13 cellular contexts compared by ENCODE assay signal in the genomic region with DNA sequence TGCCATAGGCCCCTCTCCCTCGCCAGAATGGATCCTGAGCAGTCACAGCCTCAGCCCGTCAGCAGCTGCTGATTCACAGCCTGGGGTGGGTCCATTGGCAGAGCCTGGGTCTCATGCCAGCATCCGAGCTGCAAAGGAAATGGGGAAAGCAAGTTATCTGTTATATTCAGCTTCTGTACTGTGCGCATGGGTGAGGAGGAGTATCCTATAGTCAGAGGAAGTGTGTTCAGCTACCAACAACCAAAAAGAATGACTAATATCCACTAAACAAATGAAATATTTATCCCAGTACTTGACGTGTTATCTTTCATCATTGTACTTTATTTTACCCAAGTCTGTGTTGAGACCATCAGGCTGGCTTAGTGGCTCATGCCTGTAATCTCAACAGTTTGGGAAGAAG.
DNase-seq lines count a peak whose midpoint lies in the region; ATAC-seq and TF ChIP-seq lines count a peak whose summit lies in the region.
"Had no signal": no experiment of that assay in that cellular context is flagged by ENCODE, and none has a peak within 500 bp of the region (broad histone marks: within the 10 kb centered on the region; RNA-seq: fewer than 3 reads in every experiment).

No MANE protein-coding gene starts in this region.

- ATAC-seq in HG03521 (IDR thresholded peaks at IDR 0.05; ENCODE audit: unreplicated experiment): no peak
- ATAC-seq: effector memory CD8-positive, alpha-beta T cell had no signal

- no peaks in the 10 kb centered on the region for H3K36me3 ChIP-seq in BE2C

- no peaks in the 10 kb centered on the region for H3K27me3 ChIP-seq in BE2C

- DNase-seq in BE2C: peak; percentile 14
- DNase-seq in M059J (ENCODE audit: low read depth): peak; percentile 80
- peak; percentile 88 for DNase-seq in amniotic epithelial cell (ENCODE audit: low read depth)
- peak; percentile 1 to 48 for DNase-seq in lung microvascular endothelial cell (ENCODE audit: low read depth in 2 of 2)
- DNase-seq in NCI-H1092 treated with DMSO at 0.1 percent for 48 hours (lab: John Stamatoyannopoulos, UW): no peak
- no peak for DNase-seq in stimulated activated CD4-positive, alpha-beta T cell treated with anti-CD3 and anti-CD28 coated beads, Interleukin-1b, Interleukin-23, amount 100 ng/mL, for 48 hours
- DNase-seq in activated effector memory CD4-positive, alpha-beta T cell treated with Interleukin-2 at 50 U/mL for 16 hours: no peak
- DNase-seq: effector memory CD8-positive, alpha-beta T cell; KBM-7; NCI-H187 treated with DMSO at 0.1 percent for 48 hours; NCI-H526; T1000 had no signal

- TF ChIP-seq CTCF in BE2C (IDR thresholded peaks at IDR 0.05; ENCODE audit: low read depth, low read length): no peak

- no peaks in the 10 kb centered on the region for H3K4me1 ChIP-seq in BE2C

- no peak overlapping the region for H3K4me3 ChIP-seq in BE2C (ENCODE audit: low read depth, low read length)

- no peaks in the 10 kb centered on the region for H3K9me3 ChIP-seq in BE2C

Comparison
In these comparisons a context has a peak if more than half of its experiments do, and no peak if none do; other contexts are left out.
1. DNase-seq: peak in BE2C (single experiment), M059J (single experiment), amniotic epithelial cell (single experiment) and lung microvascular endothelial cell (2 of 2); none in NCI-H1092 treated with DMSO at 0.1 percent for 48 hours (single experiment), stimulated activated CD4-positive, alpha-beta T cell treated with anti-CD3 and anti-CD28 coated beads, Interleukin-1b, Interleukin-23, amount 100 ng/mL, for 48 hours (single experiment) and activated effector memory CD4-positive, alpha-beta T cell treated with Interleukin-2 at 50 U/mL for 16 hours (single experiment).